In the genomic region with DNA sequence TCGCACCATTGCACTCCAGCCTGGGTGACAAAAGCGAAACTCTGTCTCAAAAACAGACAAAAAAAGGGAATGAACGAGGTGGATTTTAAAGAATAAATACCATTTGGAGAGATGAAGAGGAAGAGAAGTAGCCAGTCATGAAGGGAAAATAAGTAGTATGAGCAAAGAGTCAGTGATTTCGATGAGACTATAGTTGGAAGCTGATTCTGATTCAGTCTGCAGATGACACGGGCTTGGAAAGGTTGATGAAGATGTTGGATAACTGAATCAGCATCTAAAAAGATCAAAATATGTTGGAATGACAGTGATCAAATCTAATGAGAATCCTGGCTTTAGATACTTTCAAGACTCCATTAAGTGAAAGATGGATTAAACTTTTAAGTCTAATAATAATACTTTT, we compare ENCODE assay signal across 22 cellular contexts. TPM values are rescaled to one million over a fixed set of nuclear protein-coding genes. Genes with fewer than 3 reads are reported as not detected.
DNase-seq lines count a peak whose midpoint lies in the region; ATAC-seq and TF ChIP-seq lines count a peak whose summit lies in the region.
"Had no signal": no experiment of that assay in that cellular context is flagged by ENCODE, and none has a peak within 500 bp of the region (broad histone marks: within the 10 kb centered on the region; RNA-seq: fewer than 3 reads in every experiment).

No MANE protein-coding gene starts in this region.

- H3K9me3 ChIP-seq in T-helper 17 cell (ENCODE audit: control insufficient read depth, low read length, poor library complexity, severe bottlenecking) (no peaks in the 10 kb centered on the region), right lobe of liver (no peaks in the 10 kb centered on the region)

- peaks cover 0 to 5% (median 2%) of the 10 kb centered on the region in 4 donors for H3K4me1 ChIP-seq in right lobe of liver

- intact Hi-C loops in right lobe of liver (cut with DNase I), result no loop called here

- no peak overlapping the region for H3K4me3 Mint-ChIP-seq in activated naive CD4-positive, alpha-beta T cell treated with anti-CD3 and anti-CD28 coated beads, Interleukin-2, amount 50 U/mL, for 24 hours
- H3K4me3 Mint-ChIP-seq in T-helper 17 cell, result no peak overlapping the region
- H3K4me3 Mint-ChIP-seq in immature natural killer cell, result no peak overlapping the region

- TF ChIP-seq CTCF in right lobe of liver (IDR thresholded peaks at IDR 0.05), result no peak

- no peak overlapping the region for H3K27ac ChIP-seq in right lobe of liver
- H3K27ac ChIP-seq: GM23248 had no signal

- peaks cover 76% of the 10 kb centered on the region for H3K4me1 Mint-ChIP-seq in activated naive CD4-positive, alpha-beta T cell treated with anti-CD3 and anti-CD28 coated beads, Interleukin-2, amount 50 U/mL, for 24 hours
- H3K4me1 Mint-ChIP-seq in T-helper 17 cell (peaks cover 66% of the 10 kb centered on the region), immature natural killer cell (peaks cover 74 to 83% of the 10 kb centered on the region in 2 donors)

- H3K9me3 Mint-ChIP-seq in activated naive CD4-positive, alpha-beta T cell treated with anti-CD3 and anti-CD28 coated beads, Interleukin-2, amount 50 U/mL, for 24 hours, result no peaks in the 10 kb centered on the region
- H3K9me3 Mint-ChIP-seq in immature natural killer cell, result no peaks in the 10 kb centered on the region

- no peak for TF ChIP-seq POLR2A in right lobe of liver (IDR thresholded peaks at IDR 0.05)

- H3K27me3 Mint-ChIP-seq in activated naive CD4-positive, alpha-beta T cell treated with anti-CD3 and anti-CD28 coated beads, Interleukin-2, amount 50 U/mL, for 24 hours, result no peaks in the 10 kb centered on the region
- H3K27me3 Mint-ChIP-seq in T-helper 17 cell (no peaks in the 10 kb centered on the region), immature natural killer cell (ENCODE audit: low read depth in 3 of 3) (peaks cover 0 to 6% (median 0%) of the 10 kb centered on the region in 3 donors)

- H3K36me3 ChIP-seq in right lobe of liver, result peaks cover 0 to 8% (median 0%) of the 10 kb centered on the region in 4 donors

- ATAC-seq in T-helper 17 cell, result no peak
- ATAC-seq in right lobe of liver, result no peak
- ATAC-seq: GM12878, Right ventricle myocardium inferior had no signal

- DNase-seq in activated naive CD4-positive, alpha-beta T cell treated with anti-CD3 and anti-CD28 coated beads, Interleukin-2, amount 50 U/mL, for 16 hours, result no peak
- DNase-seq in T-helper 17 cell (no peak), immature natural killer cell (no peak), NCI-H524 (lab: John Stamatoyannopoulos, UW) (no peak), NOMO-1 treated with dmso at 0.1 percent for 144 hours (lab: John Stamatoyannopoulos, UW; ENCODE audit: unreplicated experiment) (no peak), germinal center (ENCODE audit: low spot score) (no peak), right lobe of liver (no peak)
- DNase-seq: 8988T; Calu3; GF-D8; GM23248; HCEC 1CT; IMR-90; NCI-H1092 treated with DMSO at 0.1 percent for 48 hours; NCI-H2081; NCI-H2171 treated with DMSO at 0.1 percent for 48 hours; NCI-H446 treated with DMSO at 0.1 percent for 48 hours; NCI-H748 treated with DMSO at 0.1 percent for 48 hours; NK-92 treated with Interleukin-12 subunit alpha and Interleukin-12 subunit beta, amount 100 ng/mL, for 24 hours had no signal

- peaks cover 11% of the 10 kb centered on the region for H3K36me3 Mint-ChIP-seq in activated naive CD4-positive, alpha-beta T cell treated with anti-CD3 and anti-CD28 coated beads, Interleukin-2, amount 50 U/mL, for 24 hours
- H3K36me3 Mint-ChIP-seq in T-helper 17 cell (ENCODE audit: low read depth), result peaks cover 19% of the 10 kb centered on the region
- H3K36me3 Mint-ChIP-seq in immature natural killer cell, result peaks cover 1 to 11% (median 6%) of the 10 kb centered on the region in 3 donors

- H3K27ac Mint-ChIP-seq in activated naive CD4-positive, alpha-beta T cell treated with anti-CD3 and anti-CD28 coated beads, Interleukin-2, amount 50 U/mL, for 24 hours, result peak overlapping the region; percentile 32
- peak overlapping the region; percentile 91 for H3K27ac Mint-ChIP-seq in T-helper 17 cell
- peak overlapping the region in 5 of 6 donors; percentile 52 to 82 (median 76) for H3K27ac Mint-ChIP-seq in immature natural killer cell

- no peak overlapping the region for H3K4me3 ChIP-seq in right lobe of liver
- H3K4me3 ChIP-seq: GM12878, GM23248 had no signal

- H3K27me3 ChIP-seq in right lobe of liver, result no peaks in the 10 kb centered on the region

- WGBS in right lobe of liver (ENCODE audit: insufficient coverage, low coverage, low lambda C conversion rate, missing lambda C conversion rate), result 93% methylated on average over 5 of the region's 5 CpGs

RNA-seq across cellular contexts. Expression of a gene that starts 23.8 kb away (rescaled TPM):
- total RNA-seq in T-helper 17 cell (100 to 1,000 TPM; 510 to 525 TPM), right lobe of liver (100 to 1,000 TPM in 3 of 6 experiments, 10 to 100 TPM in 3; 78.4 to 141 (median 100) TPM)
- polyA plus RNA-seq in immature natural killer cell, result 100 to 1,000 TPM in 1 of 3 donors, 10 to 100 TPM in 2; 12.7 to 152 (median 12.9) TPM

Comparison
In these comparisons a context has a peak if more than half of its experiments do, and no peak if none do; other contexts are left out.
1. H3K27ac Mint-ChIP-seq: peak in every context shown above with its lines; median percentile 91 in T-helper 17 cell; 76 in immature natural killer cell; 32 in activated naive CD4-positive, alpha-beta T cell treated with anti-CD3 and anti-CD28 coated beads, Interleukin-2, amount 50 U/mL, for 24 hours.